Comparison of ENCODE assay signal across 1 cellular context in the genomic region with DNA sequence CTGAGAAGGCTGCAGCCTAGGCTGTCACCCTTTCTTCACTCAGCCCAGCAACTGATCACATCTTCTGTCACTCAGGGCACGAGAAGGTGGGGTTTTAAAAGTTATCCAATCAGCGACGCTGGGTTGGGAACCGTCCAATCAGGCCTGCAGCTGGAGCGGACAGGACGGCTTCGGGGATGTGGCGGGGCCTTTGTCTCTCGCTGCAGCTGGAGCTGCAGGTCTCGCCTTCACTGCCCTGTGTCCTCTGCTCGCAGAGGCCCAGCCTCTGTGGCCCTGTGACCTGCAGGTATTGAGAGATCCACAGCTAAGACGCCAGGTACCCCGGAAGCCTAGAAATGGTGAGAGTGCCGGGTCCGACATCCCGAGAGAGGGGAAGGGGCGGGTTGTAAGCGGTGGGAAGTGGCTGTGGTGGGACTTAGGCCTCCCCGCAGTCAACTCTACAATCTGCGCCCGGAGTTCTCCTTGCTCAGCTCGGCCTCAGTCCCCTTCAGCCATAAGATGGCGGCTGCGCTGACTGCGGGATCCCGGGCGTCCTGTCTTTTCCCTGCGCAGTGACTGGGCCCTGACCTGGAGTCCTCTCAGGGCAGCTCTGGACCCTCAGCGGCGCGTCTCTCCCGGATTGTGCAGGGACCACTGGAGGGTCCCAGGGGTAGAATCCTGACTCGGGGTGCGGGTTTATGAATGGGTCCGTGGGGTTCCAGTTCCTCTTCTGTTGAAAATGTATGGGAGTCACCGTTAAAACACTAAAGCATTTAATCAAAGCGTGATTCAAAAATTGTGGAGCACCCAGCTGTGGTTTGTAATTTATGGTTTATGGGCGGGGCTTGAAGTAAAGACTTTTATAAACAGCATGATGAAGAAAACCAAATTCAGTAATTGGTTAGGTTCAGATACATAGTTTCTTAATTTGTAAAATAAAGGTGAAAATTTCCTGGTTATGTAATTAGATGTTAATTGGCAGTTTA.
TF ChIP-seq lines count a peak whose summit lies in the region.

A gene (plus strand): TSS at position 193 of the 965 bp plus-strand sequence. CDS start 16,066 bp downstream, outside the sequence.

TF ChIP-seq in HepG2, 621 proteins besides CTCF, POLR2A, EP300 and RAD21 (continued from another document and continues in another):
- TF ChIP-seq, protein P1, sequence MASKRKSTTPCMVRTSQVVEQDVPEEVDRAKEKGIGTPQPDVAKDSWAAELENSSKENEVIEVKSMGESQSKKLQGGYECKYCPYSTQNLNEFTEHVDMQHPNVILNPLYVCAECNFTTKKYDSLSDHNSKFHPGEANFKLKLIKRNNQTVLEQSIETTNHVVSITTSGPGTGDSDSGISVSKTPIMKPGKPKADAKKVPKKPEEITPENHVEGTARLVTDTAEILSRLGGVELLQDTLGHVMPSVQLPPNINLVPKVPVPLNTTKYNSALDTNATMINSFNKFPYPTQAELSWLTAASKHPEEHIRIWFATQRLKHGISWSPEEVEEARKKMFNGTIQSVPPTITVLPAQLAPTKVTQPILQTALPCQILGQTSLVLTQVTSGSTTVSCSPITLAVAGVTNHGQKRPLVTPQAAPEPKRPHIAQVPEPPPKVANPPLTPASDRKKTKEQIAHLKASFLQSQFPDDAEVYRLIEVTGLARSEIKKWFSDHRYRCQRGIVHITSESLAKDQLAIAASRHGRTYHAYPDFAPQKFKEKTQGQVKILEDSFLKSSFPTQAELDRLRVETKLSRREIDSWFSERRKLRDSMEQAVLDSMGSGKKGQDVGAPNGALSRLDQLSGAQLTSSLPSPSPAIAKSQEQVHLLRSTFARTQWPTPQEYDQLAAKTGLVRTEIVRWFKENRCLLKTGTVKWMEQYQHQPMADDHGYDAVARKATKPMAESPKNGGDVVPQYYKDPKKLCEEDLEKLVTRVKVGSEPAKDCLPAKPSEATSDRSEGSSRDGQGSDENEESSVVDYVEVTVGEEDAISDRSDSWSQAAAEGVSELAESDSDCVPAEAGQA (IDR thresholded peaks at IDR 0.05; ENCODE audit: low read depth), result peak; percentile 31; the same call in 1 of the 2 replicates
- TF ChIP-seq, protein P1 (CRISPR knock-in tag; IDR thresholded peaks at IDR 0.05; ENCODE audit: borderline replicate concordance), result no peak
- peak; percentile 62; the same call in 1 of the 2 replicates for TF ChIP-seq TBX2 (CRISPR knock-in tag; IDR thresholded peaks at IDR 0.05; ENCODE audit: borderline replicate concordance)
- TF ChIP-seq, protein P2, sequence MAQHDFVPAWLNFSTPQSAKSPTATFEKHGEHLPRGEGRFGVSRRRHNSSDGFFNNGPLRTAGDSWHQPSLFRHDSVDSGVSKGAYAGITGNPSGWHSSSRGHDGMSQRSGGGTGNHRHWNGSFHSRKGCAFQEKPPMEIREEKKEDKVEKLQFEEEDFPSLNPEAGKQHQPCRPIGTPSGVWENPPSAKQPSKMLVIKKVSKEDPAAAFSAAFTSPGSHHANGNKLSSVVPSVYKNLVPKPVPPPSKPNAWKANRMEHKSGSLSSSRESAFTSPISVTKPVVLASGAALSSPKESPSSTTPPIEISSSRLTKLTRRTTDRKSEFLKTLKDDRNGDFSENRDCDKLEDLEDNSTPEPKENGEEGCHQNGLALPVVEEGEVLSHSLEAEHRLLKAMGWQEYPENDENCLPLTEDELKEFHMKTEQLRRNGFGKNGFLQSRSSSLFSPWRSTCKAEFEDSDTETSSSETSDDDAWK (CRISPR knock-in tag; IDR thresholded peaks at IDR 0.05), result no peak
- TF ChIP-seq HDAC1 (CRISPR knock-in tag; IDR thresholded peaks at IDR 0.05), result peak; percentile 83
- TF ChIP-seq, protein P3, sequence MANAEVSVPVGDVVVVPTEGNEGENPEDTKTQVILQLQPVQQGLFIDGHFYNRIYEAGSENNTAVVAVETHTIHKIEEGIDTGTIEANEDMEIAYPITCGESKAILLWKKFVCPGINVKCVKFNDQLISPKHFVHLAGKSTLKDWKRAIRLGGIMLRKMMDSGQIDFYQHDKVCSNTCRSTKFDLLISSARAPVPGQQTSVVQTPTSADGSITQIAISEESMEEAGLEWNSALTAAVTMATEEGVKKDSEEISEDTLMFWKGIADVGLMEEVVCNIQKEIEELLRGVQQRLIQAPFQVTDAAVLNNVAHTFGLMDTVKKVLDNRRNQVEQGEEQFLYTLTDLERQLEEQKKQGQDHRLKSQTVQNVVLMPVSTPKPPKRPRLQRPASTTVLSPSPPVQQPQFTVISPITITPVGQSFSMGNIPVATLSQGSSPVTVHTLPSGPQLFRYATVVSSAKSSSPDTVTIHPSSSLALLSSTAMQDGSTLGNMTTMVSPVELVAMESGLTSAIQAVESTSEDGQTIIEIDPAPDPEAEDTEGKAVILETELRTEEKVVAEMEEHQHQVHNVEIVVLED (CRISPR knock-in tag; IDR thresholded peaks at IDR 0.05; ENCODE audit: borderline replicate concordance), result peak; percentile 33; the same call in 1 of the 2 replicates
- peak; percentile 59 for TF ChIP-seq RBFOX2 (IDR thresholded peaks at IDR 0.05; ENCODE audit: low read depth, low read length)
- TF ChIP-seq ZNF547 (CRISPR knock-in tag; IDR thresholded peaks at IDR 0.05), result 0 out of 2 replicates have a peak, but pooled peaks have one; percentile 41
- TF ChIP-seq CEBPB (IDR thresholded peaks at IDR 0.05; ENCODE audit: borderline replicate concordance, low read depth, low read length), result 0 out of 2 replicates have a peak, but pooled peaks have one; percentile 8
- TF ChIP-seq, protein P4, sequence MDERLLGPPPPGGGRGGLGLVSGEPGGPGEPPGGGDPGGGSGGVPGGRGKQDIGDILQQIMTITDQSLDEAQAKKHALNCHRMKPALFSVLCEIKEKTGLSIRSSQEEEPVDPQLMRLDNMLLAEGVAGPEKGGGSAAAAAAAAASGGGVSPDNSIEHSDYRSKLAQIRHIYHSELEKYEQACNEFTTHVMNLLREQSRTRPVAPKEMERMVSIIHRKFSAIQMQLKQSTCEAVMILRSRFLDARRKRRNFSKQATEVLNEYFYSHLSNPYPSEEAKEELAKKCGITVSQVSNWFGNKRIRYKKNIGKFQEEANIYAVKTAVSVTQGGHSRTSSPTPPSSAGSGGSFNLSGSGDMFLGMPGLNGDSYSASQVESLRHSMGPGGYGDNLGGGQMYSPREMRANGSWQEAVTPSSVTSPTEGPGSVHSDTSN (CRISPR knock-in tag; IDR thresholded peaks at IDR 0.05), result peak; percentile 88
- peak; percentile 47; the same call in 1 of the 2 replicates for TF ChIP-seq SPEN (CRISPR knock-in tag; IDR thresholded peaks at IDR 0.05; ENCODE audit: low read depth)
- TF ChIP-seq ZSCAN22 (CRISPR knock-in tag; IDR thresholded peaks at IDR 0.05), result no peak
- TF ChIP-seq ZNF660 (CRISPR knock-in tag; IDR thresholded peaks at IDR 0.05; ENCODE audit: borderline replicate concordance, low read depth), result no peak
- peak; percentile 12; the same call in 1 of the 2 replicates for TF ChIP-seq FOXK1 (CRISPR knock-in tag; IDR thresholded peaks at IDR 0.05; ENCODE audit: borderline replicate concordance, low read depth)
- 0 out of 2 replicates have a peak, but pooled peaks have one; percentile 64 for TF ChIP-seq KAT7 (CRISPR knock-in tag; IDR thresholded peaks at IDR 0.05; ENCODE audit: borderline replicate concordance)
- TF ChIP-seq ZNF761 (CRISPR knock-in tag; conservative IDR thresholded peaks at IDR 0.05), result 0 out of 2 replicates have a peak, but pooled peaks have one; percentile 53
- TF ChIP-seq ZNF44 (CRISPR knock-in tag; IDR thresholded peaks at IDR 0.05), result peak; percentile 39; the same call in 1 of the 2 replicates
- TF ChIP-seq HOXA3 (CRISPR knock-in tag; IDR thresholded peaks at IDR 0.05), result peak; percentile 70; the same call in 1 of the 2 replicates
- TF ChIP-seq, protein P5, sequence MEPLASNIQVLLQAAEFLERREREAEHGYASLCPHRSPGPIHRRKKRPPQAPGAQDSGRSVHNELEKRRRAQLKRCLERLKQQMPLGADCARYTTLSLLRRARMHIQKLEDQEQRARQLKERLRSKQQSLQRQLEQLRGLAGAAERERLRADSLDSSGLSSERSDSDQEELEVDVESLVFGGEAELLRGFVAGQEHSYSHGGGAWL (CRISPR knock-in tag; IDR thresholded peaks at IDR 0.05), result 0 out of 2 replicates have a peak, but pooled peaks have one; percentile 38
- no peak for TF ChIP-seq PRPF4 (IDR thresholded peaks at IDR 0.05; ENCODE audit: low read depth, low read length, poor library complexity, severe bottlenecking)
- peak; percentile 66 for TF ChIP-seq PHF20 (CRISPR knock-in tag; IDR thresholded peaks at IDR 0.05)
- peak; percentile 24 for TF ChIP-seq ZNF883 (CRISPR knock-in tag; IDR thresholded peaks at IDR 0.05; ENCODE audit: not compliant biosample characterization)
- peak; percentile 75; the same call in 1 of the 2 replicates for TF ChIP-seq KMT2B (CRISPR knock-in tag; IDR thresholded peaks at IDR 0.05)
- TF ChIP-seq SIN3A (IDR thresholded peaks at IDR 0.05; ENCODE audit: borderline replicate concordance, low read depth, low read length), result peak; percentile 96
- TF ChIP-seq, protein P6, sequence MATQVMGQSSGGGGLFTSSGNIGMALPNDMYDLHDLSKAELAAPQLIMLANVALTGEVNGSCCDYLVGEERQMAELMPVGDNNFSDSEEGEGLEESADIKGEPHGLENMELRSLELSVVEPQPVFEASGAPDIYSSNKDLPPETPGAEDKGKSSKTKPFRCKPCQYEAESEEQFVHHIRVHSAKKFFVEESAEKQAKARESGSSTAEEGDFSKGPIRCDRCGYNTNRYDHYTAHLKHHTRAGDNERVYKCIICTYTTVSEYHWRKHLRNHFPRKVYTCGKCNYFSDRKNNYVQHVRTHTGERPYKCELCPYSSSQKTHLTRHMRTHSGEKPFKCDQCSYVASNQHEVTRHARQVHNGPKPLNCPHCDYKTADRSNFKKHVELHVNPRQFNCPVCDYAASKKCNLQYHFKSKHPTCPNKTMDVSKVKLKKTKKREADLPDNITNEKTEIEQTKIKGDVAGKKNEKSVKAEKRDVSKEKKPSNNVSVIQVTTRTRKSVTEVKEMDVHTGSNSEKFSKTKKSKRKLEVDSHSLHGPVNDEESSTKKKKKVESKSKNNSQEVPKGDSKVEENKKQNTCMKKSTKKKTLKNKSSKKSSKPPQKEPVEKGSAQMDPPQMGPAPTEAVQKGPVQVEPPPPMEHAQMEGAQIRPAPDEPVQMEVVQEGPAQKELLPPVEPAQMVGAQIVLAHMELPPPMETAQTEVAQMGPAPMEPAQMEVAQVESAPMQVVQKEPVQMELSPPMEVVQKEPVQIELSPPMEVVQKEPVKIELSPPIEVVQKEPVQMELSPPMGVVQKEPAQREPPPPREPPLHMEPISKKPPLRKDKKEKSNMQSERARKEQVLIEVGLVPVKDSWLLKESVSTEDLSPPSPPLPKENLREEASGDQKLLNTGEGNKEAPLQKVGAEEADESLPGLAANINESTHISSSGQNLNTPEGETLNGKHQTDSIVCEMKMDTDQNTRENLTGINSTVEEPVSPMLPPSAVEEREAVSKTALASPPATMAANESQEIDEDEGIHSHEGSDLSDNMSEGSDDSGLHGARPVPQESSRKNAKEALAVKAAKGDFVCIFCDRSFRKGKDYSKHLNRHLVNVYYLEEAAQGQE (IDR thresholded peaks at IDR 0.05; ENCODE audit: borderline replicate concordance in 1 of 2, low read depth in 1 of 2, low read length in 2 of 2), result 0 out of 4 replicates have a peak, but pooled peaks of 1 of the 2 experiments have one; percentile 22
- TF ChIP-seq, protein P7, sequence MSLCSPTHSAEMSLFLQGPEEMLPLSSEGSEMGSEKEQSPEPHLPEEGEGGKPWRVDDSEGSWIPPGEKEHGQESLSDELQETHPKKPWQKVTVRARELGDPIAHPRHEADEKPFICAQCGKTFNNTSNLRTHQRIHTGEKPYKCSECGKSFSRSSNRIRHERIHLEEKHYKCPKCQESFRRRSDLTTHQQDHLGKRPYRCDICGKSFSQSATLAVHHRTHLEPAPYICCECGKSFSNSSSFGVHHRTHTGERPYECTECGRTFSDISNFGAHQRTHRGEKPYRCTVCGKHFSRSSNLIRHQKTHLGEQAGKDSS (CRISPR knock-in tag; IDR thresholded peaks at IDR 0.05; ENCODE audit: borderline replicate concordance, low read depth), result 0 out of 2 replicates have a peak, but pooled peaks have one; percentile 27
- TF ChIP-seq, protein P8, sequence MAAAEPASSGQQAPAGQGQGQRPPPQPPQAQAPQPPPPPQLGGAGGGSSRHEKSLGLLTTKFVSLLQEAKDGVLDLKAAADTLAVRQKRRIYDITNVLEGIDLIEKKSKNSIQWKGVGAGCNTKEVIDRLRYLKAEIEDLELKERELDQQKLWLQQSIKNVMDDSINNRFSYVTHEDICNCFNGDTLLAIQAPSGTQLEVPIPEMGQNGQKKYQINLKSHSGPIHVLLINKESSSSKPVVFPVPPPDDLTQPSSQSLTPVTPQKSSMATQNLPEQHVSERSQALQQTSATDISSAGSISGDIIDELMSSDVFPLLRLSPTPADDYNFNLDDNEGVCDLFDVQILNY (CRISPR knock-in tag; conservative IDR thresholded peaks at IDR 0.05), result peak; percentile 85
- TF ChIP-seq GATAD1 (CRISPR knock-in tag; IDR thresholded peaks at IDR 0.05), result peak; percentile 66
- no peak for TF ChIP-seq HIVEP1 (CRISPR knock-in tag; IDR thresholded peaks at IDR 0.05)
- TF ChIP-seq SOX13 (IDR thresholded peaks at IDR 0.05), result peak; percentile 25; the same call in 1 of the 2 replicates
- TF ChIP-seq SOX13 (CRISPR knock-in tag; conservative IDR thresholded peaks at IDR 0.05 in 1 of 2, IDR thresholded peaks at IDR 0.05 in 1 of 2), result 0 out of 4 replicates have a peak, but pooled peaks of 1 of the 2 experiments have one; percentile 20
- TF ChIP-seq PHF8 (CRISPR knock-in tag; IDR thresholded peaks at IDR 0.05), result peak; percentile 87
- no peak for TF ChIP-seq BHLHE40 (IDR thresholded peaks at IDR 0.05; ENCODE audit: low read length)
- TF ChIP-seq, protein P9, sequence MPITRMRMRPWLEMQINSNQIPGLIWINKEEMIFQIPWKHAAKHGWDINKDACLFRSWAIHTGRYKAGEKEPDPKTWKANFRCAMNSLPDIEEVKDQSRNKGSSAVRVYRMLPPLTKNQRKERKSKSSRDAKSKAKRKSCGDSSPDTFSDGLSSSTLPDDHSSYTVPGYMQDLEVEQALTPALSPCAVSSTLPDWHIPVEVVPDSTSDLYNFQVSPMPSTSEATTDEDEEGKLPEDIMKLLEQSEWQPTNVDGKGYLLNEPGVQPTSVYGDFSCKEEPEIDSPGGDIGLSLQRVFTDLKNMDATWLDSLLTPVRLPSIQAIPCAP (CRISPR knock-in tag; IDR thresholded peaks at IDR 0.05; ENCODE audit: low read depth), result no peak
- TF ChIP-seq ZSCAN21 (CRISPR knock-in tag; IDR thresholded peaks at IDR 0.05; ENCODE audit: borderline replicate concordance), result no peak
- no peak for TF ChIP-seq EEA1 (CRISPR knock-in tag; IDR thresholded peaks at IDR 0.05; ENCODE audit: borderline replicate concordance)
- no peak for TF ChIP-seq ZKSCAN1 (IDR thresholded peaks at IDR 0.05; ENCODE audit: low read length)
- no peak for TF ChIP-seq NFE2L1 (CRISPR knock-in tag; IDR thresholded peaks at IDR 0.05; ENCODE audit: borderline replicate concordance)
- peak; percentile 91 for TF ChIP-seq POLR2G (IDR thresholded peaks at IDR 0.05; ENCODE audit: low read depth, low read length)
